ENCODE assay signal across 8 cellular contexts in genomic region chr14:57268161-57269067, GRCh38. TPM values are rescaled to one million over a fixed set of nuclear protein-coding genes. Genes with fewer than 3 reads are reported as not detected.
DNase-seq lines count a peak whose midpoint lies in the region; ATAC-seq, FAIRE-seq and TF ChIP-seq lines count a peak whose summit lies in the region.

Gene AP5M1, plus strand, starts transcription at chr14:57268971. Its CDS starts 344 bp downstream, at chr14:57269315.
Gene EXOC5, minus strand, starts transcription at chr14:57268905. Its CDS starts 257 bp downstream, at chr14:57268648.

- H3K27me3 Mint-ChIP-seq in activated CD4-positive, alpha-beta T cell treated with anti-CD3 and anti-CD28 coated beads for 36 hours = no peaks in the 10 kb centered on the region

- DNase-seq in BE2C = peak; percentile 92
- peak; percentile 62 for DNase-seq in GM19238 (ENCODE audit: insufficient read length, low spot score)
- DNase-seq in NCI-H524 (lab: John Stamatoyannopoulos, UW) = peak; percentile 95 to 98
- DNase-seq in activated CD4-positive, alpha-beta T cell treated with anti-CD3 and anti-CD28 coated beads for 36 hours = peak; percentile 96
- peak; percentile 92 for DNase-seq in choroid plexus epithelial cell (ENCODE audit: low read depth)
- peak; percentile 97 for DNase-seq in kidney
- peak; percentile 93 for DNase-seq in stimulated activated CD4-positive, alpha-beta T cell treated with anti-CD3 and anti-CD28 coated beads, Interleukin-15, amount 100 ng/mL, for 24 hours

- POLR2A ChIA-PET in activated CD4-positive, alpha-beta T cell treated with anti-CD3 and anti-CD28 coated beads for 36 hours (lab: Charles Lee) = interaction anchor here (0.6 to 1.2 kb wide), 2 partner anchors 123 to 1157 kb away, joined by 3 to 4 read pairs; no protein-coding TSS in a partner anchor

- peak within 1 kb of the TSS; percentile 90 for H3K4me3 Mint-ChIP-seq in activated CD4-positive, alpha-beta T cell treated with anti-CD3 and anti-CD28 coated beads for 36 hours

- H3K4me1 Mint-ChIP-seq in activated CD4-positive, alpha-beta T cell treated with anti-CD3 and anti-CD28 coated beads for 36 hours = peaks cover 53% of the 10 kb centered on the region

- no peaks in the 10 kb centered on the region for H3K9me3 Mint-ChIP-seq in activated CD4-positive, alpha-beta T cell treated with anti-CD3 and anti-CD28 coated beads for 36 hours (ENCODE audit: low read depth)

- FAIRE-seq in kidney (lab: Jason Lieb, UNC) = peak; percentile 66

- peak; percentile 89 for ATAC-seq in HG03442 (IDR thresholded peaks at IDR 0.05; ENCODE audit: unreplicated experiment)
- ATAC-seq in activated CD4-positive, alpha-beta T cell treated with anti-CD3 and anti-CD28 coated beads for 36 hours = peak; percentile 93

- H3K36me3 ChIP-seq in BE2C (no peaks in the 10 kb centered on the region), kidney (ENCODE audit: control insufficient read depth in 1 of 2, insufficient read depth in 2 of 2, low read length in 2 of 2) (no peaks in the 10 kb centered on the region)

- H3K36me3 Mint-ChIP-seq in activated CD4-positive, alpha-beta T cell treated with anti-CD3 and anti-CD28 coated beads for 36 hours (ENCODE audit: low read depth) = peaks cover 4% of the 10 kb centered on the region

- CTCF ChIA-PET in activated CD4-positive, alpha-beta T cell treated with anti-CD3 and anti-CD28 coated beads for 36 hours (lab: Charles Lee) = interaction anchor here (0.7 to 1.8 kb wide), 4 partner anchors 8 to 48 kb away, joined by 3 to 6 read pairs (median 4); no protein-coding TSS in a partner anchor

- H3K27me3 ChIP-seq in BE2C = no peaks in the 10 kb centered on the region

- H3K4me3 ChIP-seq in BE2C (ENCODE audit: low read depth, low read length) (peak within 1 kb of the TSS; percentile 79), choroid plexus epithelial cell (ENCODE audit: low read depth, low read length) (peak within 1 kb of the TSS; percentile 83), kidney (ENCODE audit: low read length in 2 of 2) (peak within 1 kb of the TSS; percentile 98 to 100)

- peak within 1 kb of the TSS; percentile 92 to 96 for H3K9ac ChIP-seq in kidney (ENCODE audit: low read length in 2 of 2)

- H3K4me1 ChIP-seq in BE2C (no peaks in the 10 kb centered on the region; the same call in 1 of the 2 replicates), kidney (ENCODE audit: control insufficient read depth in 1 of 2, insufficient read depth in 1 of 2, low read depth in 1 of 2, low read length in 2 of 2) (peaks cover 11 to 17% of the 10 kb centered on the region in 2 donors)

- H3K9me3 ChIP-seq in BE2C = no peaks in the 10 kb centered on the region
- H3K9me3 ChIP-seq in kidney (ENCODE audit: control insufficient read depth in 1 of 2, low read length in 2 of 2) = no peaks in the 10 kb centered on the region

- H3K27ac Mint-ChIP-seq in activated CD4-positive, alpha-beta T cell treated with anti-CD3 and anti-CD28 coated beads for 36 hours = peak within 1 kb of the TSS; percentile 99

- intact Hi-C loops in activated CD4-positive, alpha-beta T cell treated with anti-CD3 and anti-CD28 coated beads for 36 hours (cut with DNase I, micrococcal nuclease) = loop anchor here (1.0 to 5.0 kb wide), 8 partner anchors 122 to 1896 kb away; partner anchors contain the start of genes NAA30 (in 2 of the 2), ACTR10 (in 1 of the 2), ARID4A (in 1 of the 2) and KIAA0586 (in 1 of the 2)
- intact Hi-C loops in kidney (cut with DNase I) = no loop called here

- TF ChIP-seq CTCF in BE2C (IDR thresholded peaks at IDR 0.05; ENCODE audit: low read depth, low read length) (0 out of 2 replicates have a peak, but pooled peaks have one; percentile 3), choroid plexus epithelial cell (conservative IDR thresholded peaks at IDR 0.05; ENCODE audit: low read depth, low read length) (peak; percentile 17), kidney (IDR thresholded peaks at IDR 0.05; ENCODE audit: borderline replicate concordance, extremely low read depth, insufficient read depth) (no peak)

- H3K27ac ChIP-seq in kidney (ENCODE audit: low read depth in 2 of 2, low read length in 2 of 2) = peak within 1 kb of the TSS; percentile 84 to 94

RNA-seq across cellular contexts. Expression of gene AP5M1, which starts in this region (rescaled TPM):
- 22.8 TPM for polyA plus RNA-seq in BE2C (2012; ENCODE audit: insufficient read depth, insufficient read length, low read depth)
- 10 to 100 TPM; 30.8 to 32.7 TPM for total RNA-seq in activated CD4-positive, alpha-beta T cell treated with anti-CD3 and anti-CD28 coated beads for 36 hours
- 49.4 TPM for total RNA-seq in kidney
- 18.3 TPM for polyA plus RNA-seq in kidney (ENCODE audit: insufficient read depth, low read depth, low replicate concordance)

RNA-seq across cellular contexts. Expression of gene EXOC5, which starts in this region (rescaled TPM):
- polyA plus RNA-seq in BE2C (2012; ENCODE audit: insufficient read depth, insufficient read length, low read depth) = 27.5 TPM
- 10 to 100 TPM; 66.5 to 80.2 TPM for total RNA-seq in activated CD4-positive, alpha-beta T cell treated with anti-CD3 and anti-CD28 coated beads for 36 hours
- total RNA-seq in kidney = 52.2 TPM
- polyA plus RNA-seq in kidney (ENCODE audit: insufficient read depth, low read depth, low replicate concordance) = 11.6 TPM

Comparison
In these comparisons a context has a peak if more than half of its experiments do, and no peak if none do; other contexts are left out.
1. Peak in every context shown above with its lines: DNase-seq, ATAC-seq, H3K4me3 ChIP-seq and H3K27ac ChIP-seq.